In genomic region chr9:38271666-38272241, GRCh38 we compare ENCODE assay signal across 26 cellular contexts.
"Had no signal": no experiment of that assay in that cellular context is flagged by ENCODE, and none has a peak within 500 bp of the region (broad histone marks: within the 10 kb centered on the region; RNA-seq: fewer than 3 reads in every experiment).

No MANE protein-coding gene starts in this region.

- H3K4me3 ChIP-seq: left ventricle myocardium inferior, lung, neural progenitor cell, ovary, right atrium auricular region, right lobe of liver, smooth muscle cell, suprapubic skin, thoracic aorta, tibial artery, upper lobe of right lung had no signal

- ATAC-seq: naive thymus-derived CD8-positive, alpha-beta T cell; right lobe of liver; stimulated activated effector memory CD8-positive, alpha-beta T cell treated with anti-CD3 and anti-CD28 coated beads, Interleukin-12 subunit alpha, Interleukin-12 subunit beta, amount 100 ng/mL, for 72 hours; upper lobe of right lung had no signal

- H3K27me3 ChIP-seq: ovary, right atrium auricular region, right lobe of liver, suprapubic skin, tibial artery, upper lobe of right lung had no signal

- H3K27ac Mint-ChIP-seq: naive thymus-derived CD8-positive, alpha-beta T cell; nephron progenitor cell; neural progenitor cell; progenitor cell of endocrine pancreas; stimulated activated effector memory CD8-positive, alpha-beta T cell treated with anti-CD3 and anti-CD28 coated beads, Interleukin-12 subunit alpha, Interleukin-12 subunit beta, amount 100 ng/mL, for 72 hours; stimulated activated naive CD8-positive, alpha-beta T cell treated with anti-CD3 and anti-CD28 coated beads, Interleukin-15, Interleukin-2, amounts not matched to agents 100 ng/mL and 50 ng/mL, for 24 hours had no signal

- H3K9me3 ChIP-seq: neutrophil, ovary, right atrium auricular region, right lobe of liver, suprapubic skin, thoracic aorta, tibial artery, upper lobe of right lung had no signal

- H3K36me3 ChIP-seq: left ventricle myocardium inferior, neural progenitor cell, neutrophil, ovary, right atrium auricular region, right lobe of liver, suprapubic skin, thoracic aorta, tibial artery, upper lobe of right lung had no signal

- H3K4me1 Mint-ChIP-seq: immature natural killer cell; naive thymus-derived CD8-positive, alpha-beta T cell; nephron progenitor cell; neural progenitor cell; stimulated activated effector memory CD8-positive, alpha-beta T cell treated with anti-CD3 and anti-CD28 coated beads, Interleukin-12 subunit alpha, Interleukin-12 subunit beta, amount 100 ng/mL, for 72 hours had no signal

- H3K36me3 Mint-ChIP-seq: immature natural killer cell; neural progenitor cell; stimulated activated effector memory CD8-positive, alpha-beta T cell treated with anti-CD3 and anti-CD28 coated beads, Interleukin-12 subunit alpha, Interleukin-12 subunit beta, amount 100 ng/mL, for 72 hours had no signal

- H3K4me1 ChIP-seq: left ventricle myocardium inferior, neural progenitor cell, right atrium auricular region, right lobe of liver, suprapubic skin, upper lobe of right lung had no signal

- DNase-seq: hypothalamus; immature natural killer cell; left ventricle myocardium inferior; naive thymus-derived CD8-positive, alpha-beta T cell; nephron progenitor cell; occipital lobe; ovary; right lobe of liver; stimulated activated CD4-positive, alpha-beta T cell treated with anti-CD3 and anti-CD28 coated beads, Interleukin-12 subunit alpha, Interleukin-12 subunit beta, amount 100 ng/mL, for 4 hours; stimulated activated CD4-positive, alpha-beta T cell treated with anti-CD3 and anti-CD28 coated beads, Interleukin-15, amount 100 ng/mL, for 24 hours; stimulated activated CD4-positive, alpha-beta T cell treated with anti-CD3 and anti-CD28 coated beads, Interleukin-2, amount 100 ng/mL, for 24 hours; stimulated activated CD4-positive, alpha-beta T cell treated with anti-CD3 and anti-CD28 coated beads, Interleukin-4, amount 100 ng/mL, for 1 hour; stimulated activated naive CD4-positive, alpha-beta T cell; trophoblast cell; upper lobe of right lung had no signal

- H3K27ac ChIP-seq: left ventricle myocardium inferior, neural progenitor cell, neutrophil, ovary, right atrium auricular region, right lobe of liver, suprapubic skin, thoracic aorta, tibial artery, upper lobe of right lung had no signal

- H3K9ac ChIP-seq: neural progenitor cell had no signal

- H3K4me3 Mint-ChIP-seq: immature natural killer cell; naive thymus-derived CD8-positive, alpha-beta T cell; nephron progenitor cell; neural progenitor cell; stimulated activated effector memory CD8-positive, alpha-beta T cell treated with anti-CD3 and anti-CD28 coated beads, Interleukin-12 subunit alpha, Interleukin-12 subunit beta, amount 100 ng/mL, for 72 hours; stimulated activated naive CD8-positive, alpha-beta T cell treated with anti-CD3 and anti-CD28 coated beads, Interleukin-15, Interleukin-2, amounts not matched to agents 100 ng/mL and 50 ng/mL, for 24 hours had no signal
